In the genomic region with DNA sequence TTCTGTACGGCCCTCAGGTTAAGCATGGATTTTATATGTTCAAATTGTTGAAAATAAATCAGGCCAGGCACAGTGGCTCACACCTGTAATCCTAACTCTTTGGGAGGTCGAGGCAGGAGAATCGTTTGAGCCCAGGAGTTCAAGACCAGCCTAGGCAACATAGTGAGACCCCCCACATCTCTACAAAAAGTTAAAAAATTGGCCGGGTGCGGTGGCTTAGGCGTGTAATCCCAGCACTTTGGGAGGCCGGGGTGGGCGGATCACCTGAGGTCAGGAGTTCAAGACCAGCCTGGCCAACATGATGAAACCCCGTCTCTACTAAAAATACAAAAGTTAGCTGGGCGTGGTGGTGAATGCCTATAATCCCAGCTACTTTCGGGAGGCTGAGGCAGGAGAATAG, we compare ENCODE assay signal across 4 cellular contexts. TPM values are rescaled to one million over a fixed set of nuclear protein-coding genes. Genes with fewer than 3 reads are reported as not detected.
"Had no signal": no experiment of that assay in that cellular context is flagged by ENCODE, and none has a peak within 500 bp of the region (broad histone marks: within the 10 kb centered on the region; RNA-seq: fewer than 3 reads in every experiment).

No MANE protein-coding gene starts in this region.

RNA-seq across cellular contexts. Expression of a gene that starts 18.8 kb away (rescaled TPM):
- total RNA-seq: LHCN-M2, M059J, MCF 10A, NCI-H460 had no signal

RNA-seq across cellular contexts. Expression of a gene that starts 44.0 kb away (rescaled TPM):
- total RNA-seq: LHCN-M2, M059J, MCF 10A, NCI-H460 had no signal
